ENCODE assay signal across 8 cellular contexts in the genomic region with DNA sequence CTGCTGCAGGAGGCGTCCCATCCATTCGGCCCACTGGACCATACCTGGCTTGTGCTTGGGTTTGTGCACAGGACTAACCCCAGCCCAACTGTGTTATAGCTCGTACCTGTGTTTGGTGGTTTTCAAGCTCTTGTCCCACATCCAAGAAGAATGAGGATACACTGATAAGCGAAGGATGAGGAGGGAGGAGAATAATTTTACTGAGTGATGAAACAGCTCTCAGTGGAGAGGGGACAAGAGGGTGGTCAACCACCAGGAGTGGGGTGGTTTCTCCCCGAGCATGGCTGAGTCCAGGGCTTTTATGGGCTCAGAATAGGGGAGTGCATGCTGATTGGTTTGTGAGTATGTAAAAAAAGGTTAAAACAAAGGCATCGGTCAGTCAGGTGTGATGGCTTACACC. TPM values are rescaled to one million over a fixed set of nuclear protein-coding genes. Genes with fewer than 3 reads are reported as not detected.
"Had no signal": no experiment of that assay in that cellular context is flagged by ENCODE, and none has a peak within 500 bp of the region (broad histone marks: within the 10 kb centered on the region; RNA-seq: fewer than 3 reads in every experiment).

No MANE protein-coding gene starts in this region.

- H3K27ac ChIP-seq: GM23248, KMS-11 had no signal

- H3K27ac Mint-ChIP-seq: H9, HFFc6 had no signal

- H3K4me3 ChIP-seq: GM23248 had no signal

- DNase-seq: GM23248, H9, HCEC 1CT, HFFc6, IMR-90, Karpas-422, KBM-7 had no signal

- H3K4me3 Mint-ChIP-seq: H9, HFFc6 had no signal

RNA-seq across cellular contexts. Expression of a gene that starts 17.0 kb away (rescaled TPM):
- total RNA-seq: GM23248, IMR-90 had no signal
